Comparison of ENCODE assay signal across 8 cellular contexts in the genomic region with DNA sequence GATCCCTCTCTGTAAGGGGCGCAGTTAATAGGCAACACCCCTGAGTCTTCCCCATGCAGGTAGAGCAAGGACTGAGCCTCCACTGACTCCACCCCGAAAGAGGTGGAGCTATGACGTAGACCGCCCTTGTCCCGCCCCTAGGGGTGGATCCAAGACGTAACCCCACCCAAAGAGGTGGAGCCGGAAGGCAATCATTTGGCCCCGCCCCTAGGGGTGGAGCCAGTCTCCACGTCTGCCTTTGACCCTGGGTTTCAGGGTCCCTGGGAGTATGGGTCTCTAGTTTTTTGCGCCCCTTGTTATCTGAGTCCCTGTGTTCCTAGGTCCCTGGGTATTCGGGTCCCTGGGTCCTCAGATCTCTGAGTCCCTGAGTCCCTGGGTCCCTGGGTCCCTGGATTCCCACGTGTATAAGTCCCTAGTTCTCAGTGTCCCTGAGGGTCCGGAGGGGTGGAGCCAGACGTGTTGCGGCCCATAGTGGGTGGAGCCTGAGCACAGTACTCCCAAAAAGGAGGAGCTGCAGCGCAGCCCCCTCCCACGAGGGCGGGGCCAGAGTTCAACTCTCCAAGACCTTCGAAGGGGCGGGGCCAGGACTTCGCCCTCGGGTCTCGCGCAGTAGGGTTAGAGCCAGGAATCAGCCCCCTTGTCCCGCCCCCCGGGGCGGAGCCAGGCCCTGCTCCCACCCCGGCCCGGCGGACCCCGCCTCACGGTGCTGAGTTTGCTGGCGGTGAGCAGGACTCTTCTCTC. TPM values are rescaled to one million over a fixed set of nuclear protein-coding genes. Genes with fewer than 3 reads are reported as not detected.
DNase-seq lines count a peak whose midpoint lies in the region; ATAC-seq and TF ChIP-seq lines count a peak whose summit lies in the region.

No MANE protein-coding gene starts in this region.

- peaks cover 65% of the 10 kb centered on the region for H3K36me3 Mint-ChIP-seq in activated T-cell treated with anti-CD3 and anti-CD28 coated beads, Interleukin-2, amount 50 U/mL, for 24 hours (ENCODE audit: low read depth)
- H3K36me3 Mint-ChIP-seq in naive thymus-derived CD8-positive, alpha-beta T cell: peaks cover 0 to 52% (median 0%) of the 10 kb centered on the region in 3 donors

- no peaks in the 10 kb centered on the region for H3K27me3 Mint-ChIP-seq in activated T-cell treated with anti-CD3 and anti-CD28 coated beads, Interleukin-2, amount 50 U/mL, for 24 hours
- no peaks in the 10 kb centered on the region for H3K27me3 Mint-ChIP-seq in naive thymus-derived CD8-positive, alpha-beta T cell

- no peak overlapping the region for H3K27ac ChIP-seq in fibroblast of lung (ENCODE audit: insufficient read depth, low read length)

- H3K9ac ChIP-seq in fibroblast of lung (ENCODE audit: insufficient read depth, low read length): no peak overlapping the region

- TF ChIP-seq CTCF in fibroblast of lung (conservative IDR thresholded peaks at IDR 0.05 in 1 of 2, IDR thresholded peaks at IDR 0.05 in 1 of 2; ENCODE audit: low read depth in 1 of 2, low read length in 2 of 2): no peak

- H3K4me2 ChIP-seq in fibroblast of lung (ENCODE audit: extremely low read depth, insufficient read depth, low read length): no peak overlapping the region

- no peaks in the 10 kb centered on the region for H4K20me1 ChIP-seq in fibroblast of lung (ENCODE audit: control insufficient read depth, extremely low read depth, insufficient read depth, low read length)

- no peak overlapping the region for H3K4me3 ChIP-seq in fibroblast of lung (replicated peaks in 1 of 4; ENCODE audit: control extremely low read depth in 1 of 4, insufficient read depth in 1 of 4, low read depth in 3 of 4, low read length in 4 of 4)

- no peaks in the 10 kb centered on the region for H3K79me2 ChIP-seq in fibroblast of lung (ENCODE audit: control insufficient read depth, insufficient read depth, low read length)

- H3K27ac Mint-ChIP-seq in activated T-cell treated with anti-CD3 and anti-CD28 coated beads, Interleukin-2, amount 50 U/mL, for 24 hours: no peak overlapping the region
- H3K27ac Mint-ChIP-seq in naive thymus-derived CD8-positive, alpha-beta T cell: peak overlapping the region in 6 of 10 donors; percentile 17 to 81 (median 62)

- no peak overlapping the region for H3K4me3 Mint-ChIP-seq in activated T-cell treated with anti-CD3 and anti-CD28 coated beads, Interleukin-2, amount 50 U/mL, for 24 hours
- no peak overlapping the region for H3K4me3 Mint-ChIP-seq in naive thymus-derived CD8-positive, alpha-beta T cell

- no peaks in the 10 kb centered on the region for H3K4me1 ChIP-seq in fibroblast of lung (ENCODE audit: control insufficient read depth, extremely low read depth, insufficient read depth, low read length)

- H2AFZ ChIP-seq in fibroblast of lung (ENCODE audit: low read length): no peak overlapping the region

- H3K36me3 ChIP-seq in fibroblast of lung (ENCODE audit: control insufficient read depth, insufficient read depth, low read length): no peaks in the 10 kb centered on the region

- peaks cover 17% of the 10 kb centered on the region for H3K4me1 Mint-ChIP-seq in activated T-cell treated with anti-CD3 and anti-CD28 coated beads, Interleukin-2, amount 50 U/mL, for 24 hours (ENCODE audit: low read depth)
- H3K4me1 Mint-ChIP-seq in naive thymus-derived CD8-positive, alpha-beta T cell: peaks cover 13 to 28% (median 21%) of the 10 kb centered on the region in 4 donors

- POLR2A ChIA-PET in naive thymus-derived CD8-positive, alpha-beta T cell (lab: Charles Lee): interaction anchor here (0.9 kb wide), 1 partner anchor 11 kb away, joined by 3 read pairs; no protein-coding TSS in a partner anchor

- ATAC-seq in naive thymus-derived CD8-positive, alpha-beta T cell: peak; percentile 78 to 91
- ATAC-seq in GM21723 (IDR thresholded peaks at IDR 0.05; ENCODE audit: unreplicated experiment): no peak

- no peaks in the 10 kb centered on the region for H3K9me3 ChIP-seq in fibroblast of lung (ENCODE audit: control insufficient read depth, insufficient read depth, low read depth, low read length)

- DNase-seq in ELF-1 (ENCODE audit: low read depth, low spot score): peak; percentile 99
- DNase-seq in NCI-H526 (lab: John Stamatoyannopoulos, UW): peak; percentile 85 to 96
- DNase-seq in activated T-cell treated with anti-CD3 and anti-CD28 coated beads, Interleukin-2, amount 50 U/mL, for 24 hours: peak; percentile 83
- DNase-seq in fibroblast of lung (ENCODE audit: low read depth in 2 of 2): peak; percentile 23 to 37
- DNase-seq in naive thymus-derived CD8-positive, alpha-beta T cell: peak; percentile 37 to 73 (median 62)
- peak; percentile 79 for DNase-seq in superior temporal gyrus (ENCODE audit: extremely low spot score)
- no peak for DNase-seq in NK-92 (lab: John Stamatoyannopoulos, UW; ENCODE audit: unreplicated experiment)

- H3K27me3 ChIP-seq in fibroblast of lung (ENCODE audit: control insufficient read depth, insufficient read depth, low read length): no peaks in the 10 kb centered on the region

- H3K9me3 Mint-ChIP-seq in activated T-cell treated with anti-CD3 and anti-CD28 coated beads, Interleukin-2, amount 50 U/mL, for 24 hours: no peaks in the 10 kb centered on the region
- H3K9me3 Mint-ChIP-seq in naive thymus-derived CD8-positive, alpha-beta T cell: no peaks in the 10 kb centered on the region

RNA-seq across cellular contexts. Expression of gene DENND1C, which starts 5.3 kb away (rescaled TPM):
- total RNA-seq in fibroblast of lung: not detected in 2 replicates
- not detected in 2 replicates for polyA plus RNA-seq in fibroblast of lung
- not detected in 2 replicates for polyA plus RNA-seq in fibroblast of lung (2012)
- polyA minus RNA-seq in fibroblast of lung (ENCODE audit: low replicate concordance): not detected in 2 replicates
- 100 to 1,000 TPM; 105 to 110 TPM for total RNA-seq in naive thymus-derived CD8-positive, alpha-beta T cell
- polyA plus RNA-seq in naive thymus-derived CD8-positive, alpha-beta T cell: 100 to 1,000 TPM in 1 of 3 donors, 10 to 100 TPM in 2; 35.4 to 106 (median 67.7) TPM

RNA-seq across cellular contexts. Expression of gene CRB3, which starts 12.3 kb away (rescaled TPM):
- total RNA-seq in fibroblast of lung: 0.17 TPM in 1 of 2 replicates, not detected in the other
- not detected in 2 replicates for polyA plus RNA-seq in fibroblast of lung
- not detected in 2 replicates for polyA plus RNA-seq in fibroblast of lung (2012)
- polyA minus RNA-seq in fibroblast of lung (ENCODE audit: low replicate concordance): not detected in 2 replicates
- total RNA-seq in naive thymus-derived CD8-positive, alpha-beta T cell: 10 to 100 TPM in 1 of 2 experiments, 1 to 10 TPM in 1; 8.5 to 10.5 TPM
- 1 to 10 TPM; 4.3 to 5.8 (median 5.7) TPM for polyA plus RNA-seq in naive thymus-derived CD8-positive, alpha-beta T cell

RNA-seq across cellular contexts. Expression of gene SLC25A23, which starts 16.7 kb away (rescaled TPM):
- total RNA-seq in fibroblast of lung: 18.5 and 33.9 TPM in 2 replicates
- 4.5 and 7.9 TPM in 2 replicates for polyA plus RNA-seq in fibroblast of lung
- polyA plus RNA-seq in fibroblast of lung (2012): 21.7 and 30.8 TPM in 2 replicates
- 31.8 and 58.1 TPM in 2 replicates for polyA minus RNA-seq in fibroblast of lung (ENCODE audit: low replicate concordance)
- 10 to 100 TPM; 19.0 to 24.5 TPM for total RNA-seq in naive thymus-derived CD8-positive, alpha-beta T cell
- 10 to 100 TPM; 14.6 to 29.6 (median 15.9) TPM for polyA plus RNA-seq in naive thymus-derived CD8-positive, alpha-beta T cell

RNA-seq across cellular contexts. Expression of gene TUBB4A, which starts 25.8 kb away (rescaled TPM):
- not detected in 2 replicates for total RNA-seq in fibroblast of lung
- polyA plus RNA-seq in fibroblast of lung: not detected in 2 replicates
- not detected in 2 replicates for polyA plus RNA-seq in fibroblast of lung (2012)
- not detected in 2 replicates for polyA minus RNA-seq in fibroblast of lung (ENCODE audit: low replicate concordance)
- total RNA-seq in naive thymus-derived CD8-positive, alpha-beta T cell: 1 to 10 TPM; 7.6 to 8.8 TPM
- polyA plus RNA-seq in naive thymus-derived CD8-positive, alpha-beta T cell: 1 to 10 TPM; 2.8 to 7.3 (median 5.2) TPM

RNA-seq across cellular contexts. Expression of gene SLC25A41, which starts 42.8 kb away (rescaled TPM):
- under 0.01 and 0.26 TPM in 2 replicates for total RNA-seq in fibroblast of lung
- 0.03 TPM in 1 of 2 replicates, not detected in the other for polyA plus RNA-seq in fibroblast of lung
- polyA plus RNA-seq in fibroblast of lung (2012): not detected in 2 replicates
- polyA minus RNA-seq in fibroblast of lung (ENCODE audit: low replicate concordance): 0.26 TPM in 1 of 2 replicates, not detected in the other
- under 1 TPM; 0.62 to 0.96 TPM for total RNA-seq in naive thymus-derived CD8-positive, alpha-beta T cell
- polyA plus RNA-seq in naive thymus-derived CD8-positive, alpha-beta T cell: under 1 TPM in 1 of 3 donors, not detected in 2; 0.38 TPM

Comparison
In these comparisons a context has a peak if more than half of its experiments do, and no peak if none do; other contexts are left out.
1. RNA of gene DENND1C, which starts 5.3 kb away (total RNA-seq): 105 to 110 TPM in naive thymus-derived CD8-positive, alpha-beta T cell; not detected in fibroblast of lung; every median in the first group is over 100 times any median in the second.